Comparison of ENCODE assay signal across 9 cellular contexts in genomic region chr15:66619152-66619903, GRCh38. TPM values are rescaled to one million over a fixed set of nuclear protein-coding genes. Genes with fewer than 3 reads are reported as not detected.
DNase-seq lines count a peak whose midpoint lies in the region; ATAC-seq and TF ChIP-seq lines count a peak whose summit lies in the region.
"Had no signal": no experiment of that assay in that cellular context is flagged by ENCODE, and none has a peak within 500 bp of the region (broad histone marks: within the 10 kb centered on the region; RNA-seq: fewer than 3 reads in every experiment).

No MANE protein-coding gene starts in this region.

- H3K27ac ChIP-seq in foreskin keratinocyte (no peak overlapping the region), neuronal stem cell (replicated peaks; ENCODE audit: low read length) (no peak overlapping the region), vagina (peak overlapping the region; percentile 83)

- H4K8ac ChIP-seq in neuronal stem cell (ENCODE audit: low read depth, low read length), result no peak overlapping the region

- H2AFZ ChIP-seq in neuronal stem cell (ENCODE audit: low read length), result peak overlapping the region; percentile 86

- ATAC-seq in foreskin keratinocyte (peak; percentile 68), HG03175 (IDR thresholded peaks at IDR 0.05; ENCODE audit: unreplicated experiment) (no peak)

- in situ Hi-C loops in GM13976 (cut with MboI; ENCODE audit: low sequenced_read_pairs, unreplicated experiment), result no loop called here

- no CpG with 5 or more reads among the region's 17 CpGs for WGBS in neuronal stem cell (ENCODE audit: extremely low coverage in 2 of 2, insufficient read length in 2 of 2, insufficient replicate concordance in 1 of 2), 2 donors

- H3K27me3 ChIP-seq in foreskin keratinocyte (peaks cover 56% of the 10 kb centered on the region), neuronal stem cell (ENCODE audit: control insufficient read depth in 3 of 3, insufficient read depth in 3 of 3, low read depth in 1 of 3, low read length in 3 of 3) (peaks cover 0 to 1% (median 0%) of the 10 kb centered on the region in 3 experiments), vagina (no peaks in the 10 kb centered on the region)

- no peak overlapping the region for H3K4me2 ChIP-seq in neuronal stem cell (ENCODE audit: insufficient read depth, low read length, poor library complexity, severe bottlenecking)

- peak overlapping the region; percentile 87 for H2BK15ac ChIP-seq in neuronal stem cell (ENCODE audit: low read length)

- H3K23ac ChIP-seq in neuronal stem cell (ENCODE audit: low read depth, low read length, poor library complexity), result no peak overlapping the region

- no peak overlapping the region for H3K9ac ChIP-seq in neuronal stem cell (ENCODE audit: low read depth, low read length, poor library complexity)

- no peak overlapping the region for H3K4ac ChIP-seq in neuronal stem cell (ENCODE audit: low read length)

- intact Hi-C loops in vagina (cut with DNase I), result loop anchor here (5.0 kb wide), 1 partner anchor 233 kb away; no protein-coding TSS in a partner anchor

- peak; percentile 80 for TF ChIP-seq CTCF in GM13976 (IDR thresholded peaks at IDR 0.05; ENCODE audit: borderline replicate concordance, control extremely low read depth, extremely low read depth, insufficient read depth, missing control alignments)
- peak; percentile 87 for TF ChIP-seq CTCF in foreskin keratinocyte (conservative IDR thresholded peaks at IDR 0.05)
- peak; percentile 73 to 86 (median 80) for TF ChIP-seq CTCF in vagina (IDR thresholded peaks at IDR 0.05)

- peak overlapping the region; percentile 10 for H3K14ac ChIP-seq in neuronal stem cell (ENCODE audit: low read length)

- peak overlapping the region; percentile 77 for H2BK120ac ChIP-seq in neuronal stem cell (ENCODE audit: low read depth, low read length)

- peak overlapping the region; percentile 98 for H2AK5ac ChIP-seq in neuronal stem cell (ENCODE audit: low read depth, low read length)

- DNase-seq in AG20443 (ENCODE audit: low spot score) (peak; percentile 90), GM13976 (ENCODE audit: low spot score) (peak; percentile 83), NOMO-1 treated with dmso at 0.1 percent for 144 hours (lab: John Stamatoyannopoulos, UW; ENCODE audit: unreplicated experiment) (peak; percentile 14), foreskin keratinocyte (peak; percentile 4 to 37), neuronal stem cell (ENCODE audit: low spot score) (peak; percentile 62), vagina (ENCODE audit: extremely low spot score in 2 of 2) (no peak)
- DNase-seq in activated T-cell treated with anti-CD3 and anti-CD28 coated beads, Interleukin-2, amount 50 U/mL, for 1 hour, result peak; percentile 43

- H3K4me3 ChIP-seq in neuronal stem cell (ENCODE audit: low read length in 2 of 2) (no peak overlapping the region), vagina (no peak overlapping the region)

- H3K36me3 ChIP-seq in neuronal stem cell (replicated peaks in 1 of 2; ENCODE audit: control insufficient read depth in 2 of 2, insufficient read depth in 2 of 2, low read length in 2 of 2) (no peaks in the 10 kb centered on the region), vagina (no peaks in the 10 kb centered on the region)

- H3K4me1 ChIP-seq in foreskin keratinocyte (no peaks in the 10 kb centered on the region), neuronal stem cell (ENCODE audit: control insufficient read depth in 2 of 2, insufficient read depth in 1 of 2, low read depth in 1 of 2, low read length in 2 of 2) (peaks cover 18 to 38% of the 10 kb centered on the region in 2 donors), vagina (peaks cover 50% of the 10 kb centered on the region)

- peak overlapping the region; percentile 73 for H3K18ac ChIP-seq in neuronal stem cell (ENCODE audit: low read length)

- H3K9me3 ChIP-seq in neuronal stem cell (replicated peaks in 1 of 2; ENCODE audit: control insufficient read depth in 2 of 2, insufficient read depth in 1 of 2, low read depth in 1 of 2, low read length in 2 of 2) (no peaks in the 10 kb centered on the region), vagina (no peaks in the 10 kb centered on the region)

- H3K79me1 ChIP-seq in neuronal stem cell (ENCODE audit: low read depth, low read length), result no peaks in the 10 kb centered on the region

- H4K91ac ChIP-seq in neuronal stem cell (ENCODE audit: low read depth, low read length, poor library complexity), result no peak overlapping the region

- H2BK12ac ChIP-seq in neuronal stem cell (ENCODE audit: low read length), result peak overlapping the region; percentile 77

- H2BK5ac ChIP-seq in neuronal stem cell (ENCODE audit: low read length), result peak overlapping the region; percentile 62

- TF ChIP-seq POLR2A in vagina (IDR thresholded peaks at IDR 0.05), result no peak

RNA-seq across cellular contexts. Expression of gene LCTL, which starts 53.5 kb away (rescaled TPM):
- 0.14 and 0.18 TPM in 2 replicates for total RNA-seq in foreskin keratinocyte
- 0.07 and 0.12 TPM in 2 replicates for polyA plus RNA-seq in foreskin keratinocyte
- polyA plus RNA-seq in neuronal stem cell (2013, experiment 1 of 2), result 10.9 TPM
- polyA plus RNA-seq in neuronal stem cell (2013, experiment 2 of 2), result 10.4 TPM
- not detected for total RNA-seq in vagina
- polyA plus RNA-seq: IgD-negative memory B cell had no signal

Comparison
In these comparisons a context has a peak if more than half of its experiments do, and no peak if none do; other contexts are left out.
1. DNase-seq: peak in AG20443 (single experiment), GM13976 (single experiment), NOMO-1 treated with dmso at 0.1 percent for 144 hours (single experiment), activated T-cell treated with anti-CD3 and anti-CD28 coated beads, Interleukin-2, amount 50 U/mL, for 1 hour (single experiment), foreskin keratinocyte (2 of 2) and neuronal stem cell (single experiment); none in vagina (0 of 2).
2. Peak in every context shown above with its lines, with median percentiles within 50 percentile points of each other: CTCF ChIP-seq.